Comparison of ENCODE assay signal across 1 cellular context in genomic region chr5:149496166-149496565, GRCh38.
TF ChIP-seq lines count a peak whose summit lies in the region.

No MANE protein-coding gene starts in this region.

TF ChIP-seq in HCT116, 20 proteins besides CTCF, POLR2A, EP300 and RAD21 (continued from another document):
- TF ChIP-seq REST (IDR thresholded peaks at IDR 0.05; ENCODE audit: low read depth): no peak
TF ChIP-seq in HCT116: peak in this region for 0.
